In the genomic region with DNA sequence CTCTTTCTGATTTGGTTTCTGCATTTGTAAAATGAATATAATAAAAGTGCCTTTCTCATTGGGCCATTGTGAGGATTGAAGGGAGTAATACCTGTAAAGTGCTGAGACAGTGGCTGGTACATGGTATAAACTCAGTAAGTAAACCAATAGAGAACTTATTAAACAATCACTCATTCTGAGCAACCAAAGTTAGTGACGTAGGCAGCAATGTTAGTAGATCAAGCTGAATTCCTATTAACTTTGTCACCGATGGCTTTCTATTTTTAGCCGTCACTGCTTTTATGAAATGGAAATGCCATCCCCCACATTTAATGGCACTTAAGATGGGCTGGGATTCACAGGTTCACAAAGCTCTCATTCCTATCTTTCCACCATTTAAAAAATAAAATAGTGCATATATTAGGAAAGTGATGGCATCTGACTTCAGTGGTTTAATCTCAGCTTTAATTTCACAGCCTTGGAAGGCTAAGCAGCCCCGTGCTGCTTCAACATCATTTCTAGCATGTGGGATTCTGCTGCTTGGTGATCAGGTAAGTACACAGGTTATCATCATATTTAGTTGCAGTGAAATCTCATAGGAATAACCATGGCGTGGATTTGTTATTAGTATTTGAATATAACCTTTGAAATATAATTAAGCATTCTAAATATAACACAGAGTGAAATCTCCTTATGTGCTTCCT, we compare ENCODE assay signal across 13 cellular contexts. TPM values are rescaled to one million over a fixed set of nuclear protein-coding genes. Genes with fewer than 3 reads are reported as not detected.
DNase-seq lines count a peak whose midpoint lies in the region; ATAC-seq, FAIRE-seq and TF ChIP-seq lines count a peak whose summit lies in the region.
"Had no signal": no experiment of that assay in that cellular context is flagged by ENCODE, and none has a peak within 500 bp of the region (broad histone marks: within the 10 kb centered on the region; RNA-seq: fewer than 3 reads in every experiment).

No MANE protein-coding gene starts in this region.

- no peak overlapping the region for H3K9ac ChIP-seq in endothelial cell of umbilical vein (replicated peaks; ENCODE audit: extremely low read depth, insufficient read depth, low read length)

- no peaks in the 10 kb centered on the region for H3K79me2 ChIP-seq in PC-9 (ENCODE audit: low read depth)
- H3K79me2 ChIP-seq in endothelial cell of umbilical vein (ENCODE audit: control insufficient read depth, insufficient read depth, low read length): no peaks in the 10 kb centered on the region

- peak; percentile 45 for DNase-seq in COLO829 (ENCODE audit: low spot score)
- DNase-seq in PC-9: peak in 1 of 2 experiments; percentile 88
- DNase-seq in endothelial cell of umbilical vein (ENCODE audit: low read depth, low spot score): peak; percentile 36
- peak; percentile 64 for DNase-seq in myocyte (ENCODE audit: low read depth)
- DNase-seq in DMS 273 (lab: John Stamatoyannopoulos, UW; ENCODE audit: unreplicated experiment): no peak
- no peak for DNase-seq in activated naive CD4-positive, alpha-beta T cell treated with anti-CD3 and anti-CD28 coated beads, Interleukin-2, amount 10 ng/mL, durations not matched to agents 7 days and 5 days
- no peak for DNase-seq in cardiac septum (ENCODE audit: low spot score)
- DNase-seq: NCI-H1930, OCI-M1 had no signal

- no peak for TF ChIP-seq CTCF in PC-9 (conservative IDR thresholded peaks at IDR 0.05)
- TF ChIP-seq CTCF in endothelial cell of umbilical vein (IDR thresholded peaks at IDR 0.05; ENCODE audit: extremely low read depth in 1 of 2, insufficient read depth in 1 of 2, low read depth in 1 of 2, low read length in 2 of 2): no peak

- no peak for TF ChIP-seq POLR2A in endothelial cell of umbilical vein (IDR thresholded peaks at IDR 0.05; ENCODE audit: low read depth, low read length)

- no peaks in the 10 kb centered on the region for H4K20me1 ChIP-seq in PC-9 (ENCODE audit: insufficient read depth)
- no peaks in the 10 kb centered on the region for H4K20me1 ChIP-seq in endothelial cell of umbilical vein (replicated peaks; ENCODE audit: control insufficient read depth, extremely low read depth, insufficient read depth, low read length)

- POLR2A ChIA-PET in PC-9 (lab: Charles Lee; ENCODE audit: unreplicated experiment): interaction anchor here (0.6 to 0.7 kb wide), 6 partner anchors 11 to 493 kb away, joined by 3 to 11 read pairs (median 4); no protein-coding TSS in a partner anchor
- POLR2A ChIA-PET in endothelial cell of umbilical vein (lab: Charles Lee): interaction anchor here (0.9 kb wide), 1 partner anchor 13 kb away, joined by 3 read pairs; no protein-coding TSS in a partner anchor

- intact Hi-C loops in PC-9 (cut with micrococcal nuclease; ENCODE audit: unreplicated experiment) (loop anchor here (1.0 kb wide), 1 partner anchor 11 kb away; no protein-coding TSS in a partner anchor), endothelial cell of umbilical vein (cut with micrococcal nuclease) (no loop called here), cardiac septum (cut with DNase I) (no loop called here)

- peaks cover 37% of the 10 kb centered on the region for H3K4me1 ChIP-seq in PC-9 (replicated peaks; ENCODE audit: insufficient read depth)
- H3K4me1 ChIP-seq in endothelial cell of umbilical vein (ENCODE audit: control insufficient read depth, extremely low read depth, insufficient read depth, low read length): peaks cover 7% of the 10 kb centered on the region

- peaks cover 30% of the 10 kb centered on the region for H3F3A ChIP-seq in PC-9 (ENCODE audit: insufficient read depth, low read depth)

- CTCF ChIA-PET in PC-9 (lab: Charles Lee) (interaction anchor here (0.5 to 0.9 kb wide), 3 partner anchors 57 to 642 kb away, joined by 3 to 10 read pairs (median 7); no protein-coding TSS in a partner anchor), endothelial cell of umbilical vein (lab: Charles Lee) (interaction anchor here (0.6 to 2.1 kb wide), 7 partner anchors 12 to 316 kb away, joined by 3 to 4 read pairs (median 3); no protein-coding TSS in a partner anchor)
- CTCF ChIA-PET in activated naive CD4-positive, alpha-beta T cell treated with anti-CD3 and anti-CD28 coated beads, Interleukin-2, amount 10 ng/mL, durations not matched to agents 7 days and 5 days (lab: Charles Lee): no interaction called here

- peaks cover 2% of the 10 kb centered on the region for H3K9me3 Mint-ChIP-seq in activated naive CD4-positive, alpha-beta T cell treated with anti-CD3 and anti-CD28 coated beads, Interleukin-2, amount 10 ng/mL, durations not matched to agents 7 days and 5 days

- H2AFZ ChIP-seq in PC-9 (no peak overlapping the region), endothelial cell of umbilical vein (ENCODE audit: low read depth, low read length) (no peak overlapping the region)

- dilution Hi-C loops in endothelial cell of umbilical vein (cut with MboI; ENCODE audit: extremely low pct_ligation_motif_present, low sequenced_read_pairs): no loop called here

- no peaks in the 10 kb centered on the region for H3K27me3 ChIP-seq in PC-9 (ENCODE audit: insufficient read depth, low read depth)
- no peaks in the 10 kb centered on the region for H3K27me3 ChIP-seq in endothelial cell of umbilical vein (ENCODE audit: control insufficient read depth in 2 of 2, insufficient read depth in 2 of 2, low read length in 2 of 2)

- no peaks in the 10 kb centered on the region for H3K9me1 ChIP-seq in endothelial cell of umbilical vein (replicated peaks; ENCODE audit: control insufficient read depth, extremely low read depth, insufficient read depth, low read length)

- no peak overlapping the region for H3K4me3 Mint-ChIP-seq in activated naive CD4-positive, alpha-beta T cell treated with anti-CD3 and anti-CD28 coated beads, Interleukin-2, amount 10 ng/mL, durations not matched to agents 7 days and 5 days
- H3K4me3 Mint-ChIP-seq: activated T-helper 1 cell treated with anti-CD3 and anti-CD28 coated beads, Interleukin-12 subunit alpha, Interleukin-12 subunit beta, Interleukin-2, Interleukin-4 antibody, amounts not matched to agents 30 ng/mL and 10 ng/mL and 1 ng/mL, durations not matched to agents 14 hours and 24 hours and 36 hours had no signal

- H3K27ac ChIP-seq in PC-9 (peak overlapping the region; percentile 65), endothelial cell of umbilical vein (ENCODE audit: insufficient read depth, low read depth, low read length) (peak overlapping the region; percentile 60)
- H3K27ac ChIP-seq: VCaP had no signal

- BruUV-seq in PC-9 (replicated peaks; lab: Mats Ljungman, UMichigan) (no TSS peak), endothelial cell of umbilical vein (replicated peaks; lab: Mats Ljungman, UMichigan) (no TSS peak)

- no peak overlapping the region for H3K27ac Mint-ChIP-seq in activated naive CD4-positive, alpha-beta T cell treated with anti-CD3 and anti-CD28 coated beads, Interleukin-2, amount 10 ng/mL, durations not matched to agents 7 days and 5 days
- H3K27ac Mint-ChIP-seq: activated T-helper 1 cell treated with anti-CD3 and anti-CD28 coated beads, Interleukin-12 subunit alpha, Interleukin-12 subunit beta, Interleukin-2, Interleukin-4 antibody, amounts not matched to agents 30 ng/mL and 10 ng/mL and 1 ng/mL, durations not matched to agents 14 hours and 24 hours and 36 hours had no signal

- H3K36me3 ChIP-seq in PC-9 (ENCODE audit: low read depth) (no peaks in the 10 kb centered on the region; the same call in 1 of the 2 replicates), endothelial cell of umbilical vein (ENCODE audit: control insufficient read depth in 2 of 2, extremely low read depth in 1 of 2, insufficient read depth in 2 of 2, low read length in 2 of 2) (no peaks in the 10 kb centered on the region)

- H3K36me3 Mint-ChIP-seq in activated naive CD4-positive, alpha-beta T cell treated with anti-CD3 and anti-CD28 coated beads, Interleukin-2, amount 10 ng/mL, durations not matched to agents 7 days and 5 days: no peaks in the 10 kb centered on the region

- peaks cover 6% of the 10 kb centered on the region for H3K9me3 ChIP-seq in PC-9 (ENCODE audit: insufficient read depth, low read depth)
- H3K9me3 ChIP-seq in endothelial cell of umbilical vein (replicated peaks; ENCODE audit: control insufficient read depth, insufficient read depth, low read length): no peaks in the 10 kb centered on the region

- ATAC-seq in GM21381 (IDR thresholded peaks at IDR 0.05; ENCODE audit: unreplicated experiment): no peak

- no peak overlapping the region; the same call in 1 of the 2 replicates for H3K4me3 ChIP-seq in PC-9
- no peak overlapping the region for H3K4me3 ChIP-seq in endothelial cell of umbilical vein (replicated peaks in 1 of 3; ENCODE audit: insufficient read depth in 1 of 3, low read depth in 1 of 3, low read length in 3 of 3)

- peaks cover 28% of the 10 kb centered on the region for H3K27me3 Mint-ChIP-seq in activated naive CD4-positive, alpha-beta T cell treated with anti-CD3 and anti-CD28 coated beads, Interleukin-2, amount 10 ng/mL, durations not matched to agents 7 days and 5 days

- no peaks in the 10 kb centered on the region for H3K4me1 Mint-ChIP-seq in activated naive CD4-positive, alpha-beta T cell treated with anti-CD3 and anti-CD28 coated beads, Interleukin-2, amount 10 ng/mL, durations not matched to agents 7 days and 5 days

- peak; percentile 28 for FAIRE-seq in endothelial cell of umbilical vein (lab: Jason Lieb, UNC)
- FAIRE-seq: GM12892 had no signal

- no peaks in the 10 kb centered on the region for H3K9me2 ChIP-seq in PC-9 (ENCODE audit: insufficient read depth)

- peak overlapping the region; percentile 59 for H3K4me2 ChIP-seq in PC-9
- peak overlapping the region; percentile 38 for H3K4me2 ChIP-seq in endothelial cell of umbilical vein (ENCODE audit: insufficient read depth, low read length)

TF ChIP-seq in endothelial cell of umbilical vein, 7 proteins besides CTCF, POLR2A, EP300 and RAD21:
- TF ChIP-seq FOS (IDR thresholded peaks at IDR 0.05; ENCODE audit: borderline replicate concordance, insufficient read depth, low read length) (no peak), JUN (IDR thresholded peaks at IDR 0.05; ENCODE audit: borderline replicate concordance, insufficient read depth, insufficient read length, low read depth) (peak; percentile 47)

RNA-seq across cellular contexts. Expression of a gene that starts 17.6 kb away (rescaled TPM):
- total RNA-seq in PC-9 (2021) (157 and 167 TPM in 2 replicates), endothelial cell of umbilical vein (152 and 168 TPM in 2 replicates), myocyte (66.9 and 79.8 TPM in 2 replicates), cardiac septum (83.1 TPM)
- polyA plus RNA-seq in endothelial cell of umbilical vein: 121 and 138 TPM in 2 replicates
- polyA plus RNA-seq in endothelial cell of umbilical vein (2011; cell fraction: cytosol; rRNA removed): 114 and 133 TPM in 2 replicates
- polyA plus RNA-seq in endothelial cell of umbilical vein (2011; cell fraction: nucleus; rRNA removed): 274 and 307 TPM in 2 replicates
- polyA plus RNA-seq in endothelial cell of umbilical vein (2012): 89.0 and 107 TPM in 2 replicates
- 251 and 272 TPM in 2 replicates for polyA minus RNA-seq in endothelial cell of umbilical vein
- 44.9 TPM for polyA minus RNA-seq in endothelial cell of umbilical vein (2011; cell fraction: cytosol; rRNA and poly(A)+ RNA removed)
- polyA minus RNA-seq in endothelial cell of umbilical vein (2011; cell fraction: nucleus; rRNA and poly(A)+ RNA removed): 138 and 202 TPM in 2 replicates
- polyA plus RNA-seq in myocyte (2012): 51.3 TPM

Comparison
In these comparisons a context has a peak if more than half of its experiments do, and no peak if none do; other contexts are left out.
1. DNase-seq: peak in COLO829 (single experiment), endothelial cell of umbilical vein (single experiment) and myocyte (single experiment); none in DMS 273 (single experiment), activated naive CD4-positive, alpha-beta T cell treated with anti-CD3 and anti-CD28 coated beads, Interleukin-2, amount 10 ng/mL, durations not matched to agents 7 days and 5 days (single experiment) and cardiac septum (single experiment).